In genomic region chr10:121974019-121974534, GRCh38 we compare ENCODE assay signal across 8 cellular contexts. TPM values are rescaled to one million over a fixed set of nuclear protein-coding genes. Genes with fewer than 3 reads are reported as not detected.
DNase-seq lines count a peak whose midpoint lies in the region; ATAC-seq and TF ChIP-seq lines count a peak whose summit lies in the region.

No MANE protein-coding gene starts in this region.

- peaks cover 10% of the 10 kb centered on the region for H3K36me3 Mint-ChIP-seq in progenitor cell of endocrine pancreas (ENCODE audit: insufficient read depth)

- H3K4me1 Mint-ChIP-seq in progenitor cell of endocrine pancreas (ENCODE audit: low read depth) = peaks cover 13% of the 10 kb centered on the region

- H4K20me1 ChIP-seq in OCI-LY1 (ENCODE audit: insufficient read depth, low read length) = no peaks in the 10 kb centered on the region

- ATAC-seq in GM19467 (IDR thresholded peaks at IDR 0.05; ENCODE audit: unreplicated experiment) (peak; percentile 13), GM19035 (IDR thresholded peaks at IDR 0.05; ENCODE audit: unreplicated experiment) (no peak), GM21447 (IDR thresholded peaks at IDR 0.05; ENCODE audit: unreplicated experiment) (no peak), GM19397 (IDR thresholded peaks at IDR 0.05; ENCODE audit: unreplicated experiment) (no peak)

- H3K4me1 ChIP-seq in ACC112 (ENCODE audit: control insufficient read depth, insufficient read depth, low read length, unreplicated experiment) (peaks cover 11% of the 10 kb centered on the region), OCI-LY1 (ENCODE audit: insufficient read depth, low read length, severe bottlenecking) (peaks cover 14% of the 10 kb centered on the region)

- no peaks in the 10 kb centered on the region for H3K27me3 ChIP-seq in ACC112 (ENCODE audit: insufficient read depth, low read length)
- H3K27me3 ChIP-seq in OCI-LY1 (ENCODE audit: insufficient read depth, low read length) = no peaks in the 10 kb centered on the region

- H3K9me3 Mint-ChIP-seq in progenitor cell of endocrine pancreas (ENCODE audit: low read depth) = peaks cover 10% of the 10 kb centered on the region

- H3K9me3 ChIP-seq in OCI-LY1 (ENCODE audit: low read length) = 0 out of 2 replicates have a peak, but pooled peaks cover 7% of the 10 kb centered on the region

- H3K27ac ChIP-seq in ACC112 (ENCODE audit: low read depth, low read length) (no peak overlapping the region; the same call in 1 of the 2 replicates), OCI-LY1 (ENCODE audit: low read depth, low read length, poor library complexity, severe bottlenecking) (peak overlapping the region; percentile 7)

- H3K36me3 ChIP-seq in ACC112 (ENCODE audit: insufficient read depth, low read length) (no peaks in the 10 kb centered on the region), OCI-LY1 (ENCODE audit: insufficient read depth, low read length) (peaks cover 32% of the 10 kb centered on the region)

- peak overlapping the region; percentile 80 for H3K4me3 Mint-ChIP-seq in progenitor cell of endocrine pancreas (ENCODE audit: low read depth)

- no peaks in the 10 kb centered on the region for H3K27me3 Mint-ChIP-seq in progenitor cell of endocrine pancreas

- H3K9ac ChIP-seq in OCI-LY1 (ENCODE audit: low read length) = peak overlapping the region; percentile 97

- H3K4me3 ChIP-seq in ACC112 (ENCODE audit: low read depth, low read length) = peak overlapping the region; percentile 99
- peak overlapping the region; percentile 91 for H3K4me3 ChIP-seq in OCI-LY1 (ENCODE audit: low read depth, low read length, poor library complexity, severe bottlenecking)
- H3K4me3 ChIP-seq in epithelial cell of esophagus (ENCODE audit: low read length) = peak overlapping the region; percentile 75

- peak overlapping the region; percentile 69 for H3K27ac Mint-ChIP-seq in progenitor cell of endocrine pancreas

- H3F3A ChIP-seq in OCI-LY1 (ENCODE audit: insufficient read depth, low read length) = no peaks in the 10 kb centered on the region

- DNase-seq in epithelial cell of esophagus (ENCODE audit: low read depth) = no peak
- DNase-seq in progenitor cell of endocrine pancreas (ENCODE audit: low spot score, unreplicated experiment) = no peak

- H3K9me2 ChIP-seq in OCI-LY1 (ENCODE audit: low read depth, low read length) = no peaks in the 10 kb centered on the region

- TF ChIP-seq CTCF in OCI-LY1 (IDR thresholded peaks at IDR 0.05; ENCODE audit: low read length) (no peak), epithelial cell of esophagus (IDR thresholded peaks at IDR 0.05; ENCODE audit: insufficient read depth, low read depth, low read length, missing control alignments) (no peak), progenitor cell of endocrine pancreas (IDR thresholded peaks at IDR 0.05; ENCODE audit: unreplicated experiment) (no peak)

- H3K79me2 ChIP-seq in ACC112 (ENCODE audit: control insufficient read depth, insufficient read depth, low read length, unreplicated experiment) (peaks cover 17% of the 10 kb centered on the region), OCI-LY1 (ENCODE audit: insufficient read depth, low read length) (peaks cover 14% of the 10 kb centered on the region)

- H3K4me2 ChIP-seq in OCI-LY1 (ENCODE audit: low read length) = peak overlapping the region; percentile 80

- H2AFZ ChIP-seq in ACC112 (ENCODE audit: low read length, unreplicated experiment) (peak overlapping the region; percentile 95), OCI-LY1 (ENCODE audit: low read length) (0 out of 2 replicates have a peak overlapping the region, but pooled peaks have one; percentile 20)

RNA-seq across cellular contexts. Expression of gene NSMCE4A, which starts 0.9 kb away (rescaled TPM):
- total RNA-seq in progenitor cell of endocrine pancreas = 57.9 and 58.2 TPM in 2 replicates

RNA-seq across cellular contexts. Expression of gene TACC2, which starts 14.9 kb away (rescaled TPM):
- total RNA-seq in progenitor cell of endocrine pancreas = 58.1 and 60.4 TPM in 2 replicates

RNA-seq across cellular contexts. Expression of gene ATE1, which starts 46.2 kb away (rescaled TPM):
- total RNA-seq in progenitor cell of endocrine pancreas = 40.8 and 41.0 TPM in 2 replicates
